Comparison of ENCODE assay signal across 10 cellular contexts in genomic region chr17:55237268-55237667, GRCh38. TPM values are rescaled to one million over a fixed set of nuclear protein-coding genes. Genes with fewer than 3 reads are reported as not detected.
DNase-seq lines count a peak whose midpoint lies in the region; ATAC-seq and TF ChIP-seq lines count a peak whose summit lies in the region.
"Had no signal": no experiment of that assay in that cellular context is flagged by ENCODE, and none has a peak within 500 bp of the region (broad histone marks: within the 10 kb centered on the region; RNA-seq: fewer than 3 reads in every experiment).

No MANE protein-coding gene starts in this region.

- intact Hi-C loops in Caco-2 (cut with micrococcal nuclease; ENCODE audit: unreplicated experiment) = loop anchor here (5.0 to 10.0 kb wide), 2 partner anchors 110 to 242 kb away; no protein-coding TSS in a partner anchor
- intact Hi-C loops in thyroid gland (cut with DNase I) = no loop called here

- H3K27ac Mint-ChIP-seq in Caco-2 (ENCODE audit: unreplicated experiment) = no peak overlapping the region
- H3K27ac Mint-ChIP-seq in central memory CD8-positive, alpha-beta T cell (ENCODE audit: low read depth) = no peak overlapping the region
- no peak overlapping the region for H3K27ac Mint-ChIP-seq in neural progenitor cell

- H3K4me3 Mint-ChIP-seq in Caco-2 (ENCODE audit: unreplicated experiment) (peak overlapping the region; percentile 81), neural progenitor cell (peak overlapping the region; percentile 75)
- peak overlapping the region; percentile 74 for H3K4me3 Mint-ChIP-seq in central memory CD8-positive, alpha-beta T cell

- no TSS peak for BruUV-seq in Caco-2 (replicated peaks; lab: Mats Ljungman, UMichigan)

- no peak overlapping the region for H2AFZ ChIP-seq in neural progenitor cell (replicated peaks)

- H3K4me1 ChIP-seq in Caco-2 (no peaks in the 10 kb centered on the region), neural progenitor cell (peaks cover 8% of the 10 kb centered on the region), thyroid gland (peaks cover 12 to 13% of the 10 kb centered on the region in 2 donors)

- no peak overlapping the region for H3K9ac ChIP-seq in neural progenitor cell

- H3K4me3 ChIP-seq in Caco-2 (ENCODE audit: low read depth, low read length) (no peak overlapping the region), neural progenitor cell (no peak overlapping the region), thyroid gland (replicated peaks in 1 of 3) (no peak overlapping the region)

- 29 to 61% methylated on average over 6 of the region's 6 CpGs for WGBS in thyroid gland, 2 donors

- no peak for TF ChIP-seq POLR2A in thyroid gland (IDR thresholded peaks at IDR 0.05)

- H3K4me1 Mint-ChIP-seq in Caco-2 (ENCODE audit: low read depth, unreplicated experiment) = peaks cover 16% of the 10 kb centered on the region
- peaks cover 7% of the 10 kb centered on the region for H3K4me1 Mint-ChIP-seq in central memory CD8-positive, alpha-beta T cell
- peaks cover 8% of the 10 kb centered on the region for H3K4me1 Mint-ChIP-seq in neural progenitor cell

- no peak overlapping the region for H3K27ac ChIP-seq in neural progenitor cell
- H3K27ac ChIP-seq in thyroid gland = peak overlapping the region in 1 of 3 donors; percentile 4

- no peaks in the 10 kb centered on the region for H3K79me2 ChIP-seq in neural progenitor cell (ENCODE audit: low read depth)

- ATAC-seq in HG02870 (IDR thresholded peaks at IDR 0.05; ENCODE audit: unreplicated experiment) (peak; percentile 31), HG03159 (IDR thresholded peaks at IDR 0.05; ENCODE audit: unreplicated experiment) (no peak)
- no peak for ATAC-seq in central memory CD8-positive, alpha-beta T cell (replicated peaks; ENCODE audit: extremely low read depth, poor library complexity, severe bottlenecking)

- H4K20me1 ChIP-seq in neural progenitor cell (ENCODE audit: low read depth) = no peaks in the 10 kb centered on the region

- H3K4me2 ChIP-seq in neural progenitor cell = no peak overlapping the region

- H3K27me3 Mint-ChIP-seq in Caco-2 (ENCODE audit: insufficient read depth, unreplicated experiment) (no peaks in the 10 kb centered on the region), neural progenitor cell (ENCODE audit: insufficient read depth, low read depth) (peaks cover 4% of the 10 kb centered on the region)
- H3K27me3 Mint-ChIP-seq in central memory CD8-positive, alpha-beta T cell = peaks cover 29% of the 10 kb centered on the region

- H3K9me3 ChIP-seq in Caco-2 (no peaks in the 10 kb centered on the region), neural progenitor cell (ENCODE audit: low read depth) (no peaks in the 10 kb centered on the region), thyroid gland (no peaks in the 10 kb centered on the region)

- no peak for DNase-seq in Caco-2
- DNase-seq in central memory CD8-positive, alpha-beta T cell (ENCODE audit: low spot score in 2 of 2) = no peak
- no peak for DNase-seq in neural progenitor cell (ENCODE audit: low spot score)
- DNase-seq in NCI-H2171 treated with DMSO at 0.1 percent for 48 hours (lab: John Stamatoyannopoulos, UW) = no peak
- no peak for DNase-seq in thyroid gland
- no peak for DNase-seq in ureter (ENCODE audit: low spot score)
- DNase-seq: Calu3, SHP77 had no signal

- H3K9me3 Mint-ChIP-seq in Caco-2 (ENCODE audit: unreplicated experiment) = no peaks in the 10 kb centered on the region
- H3K9me3 Mint-ChIP-seq in central memory CD8-positive, alpha-beta T cell = peaks cover 5% of the 10 kb centered on the region
- no peaks in the 10 kb centered on the region for H3K9me3 Mint-ChIP-seq in neural progenitor cell

- peaks cover 11% of the 10 kb centered on the region for H3K36me3 Mint-ChIP-seq in Caco-2 (ENCODE audit: insufficient read depth, unreplicated experiment)
- H3K36me3 Mint-ChIP-seq in central memory CD8-positive, alpha-beta T cell (ENCODE audit: insufficient read depth) = no peaks in the 10 kb centered on the region
- H3K36me3 Mint-ChIP-seq in neural progenitor cell = no peaks in the 10 kb centered on the region

- peaks cover 19% of the 10 kb centered on the region for H3F3A ChIP-seq in neural progenitor cell (ENCODE audit: low read depth)

- no peak for TF ChIP-seq CTCF in Caco-2 (IDR thresholded peaks at IDR 0.05; ENCODE audit: insufficient read depth in 1 of 2, low read depth in 1 of 2, low read length in 1 of 2, severe bottlenecking in 1 of 2, unreplicated experiment in 1 of 2)
- no peak for TF ChIP-seq CTCF in neural progenitor cell (IDR thresholded peaks at IDR 0.05)
- TF ChIP-seq CTCF in thyroid gland (IDR thresholded peaks at IDR 0.05) = no peak

- POLR2A ChIA-PET in Caco-2 (lab: Charles Lee) = no interaction called here

- H3K27me3 ChIP-seq in Caco-2 (replicated peaks; ENCODE audit: control insufficient read depth, insufficient read depth, low read length) (no peaks in the 10 kb centered on the region), neural progenitor cell (peaks cover 53% of the 10 kb centered on the region), thyroid gland (no peaks in the 10 kb centered on the region)

- CTCF ChIA-PET in Caco-2 (lab: Charles Lee) = no interaction called here

- no peaks in the 10 kb centered on the region for H3K36me3 ChIP-seq in Caco-2 (ENCODE audit: control insufficient read depth, insufficient read depth, low read length)
- no peaks in the 10 kb centered on the region for H3K36me3 ChIP-seq in neural progenitor cell
- H3K36me3 ChIP-seq in thyroid gland = no peaks in the 10 kb centered on the region

RNA-seq across cellular contexts. Expression of gene HLF, which starts 27.5 kb away (rescaled TPM):
- total RNA-seq in Caco-2 (2022) (17.3 and 19.8 TPM in 2 replicates), neural progenitor cell (ENCODE audit: low replicate concordance) (0.06 and 0.11 TPM in 2 replicates), thyroid gland (10 to 100 TPM; 39.4 to 54.1 (median 51.7) TPM), ureter (23.8 TPM)

Comparison
In these comparisons a context has a peak if more than half of its experiments do, and no peak if none do; other contexts are left out.
1. RNA of gene HLF, which starts 27.5 kb away (total RNA-seq): 39.4 to 54.1 TPM in thyroid gland, 23.8 TPM in ureter (single experiment) and 17.3 to 19.8 TPM in Caco-2; 0.06 to 0.11 TPM in neural progenitor cell; every median in the first group is over 10 times any median in the second.
2. Peak in every context shown above with its lines, with median percentiles within 50 percentile points of each other: H3K4me3 Mint-ChIP-seq.